In the genomic region with DNA sequence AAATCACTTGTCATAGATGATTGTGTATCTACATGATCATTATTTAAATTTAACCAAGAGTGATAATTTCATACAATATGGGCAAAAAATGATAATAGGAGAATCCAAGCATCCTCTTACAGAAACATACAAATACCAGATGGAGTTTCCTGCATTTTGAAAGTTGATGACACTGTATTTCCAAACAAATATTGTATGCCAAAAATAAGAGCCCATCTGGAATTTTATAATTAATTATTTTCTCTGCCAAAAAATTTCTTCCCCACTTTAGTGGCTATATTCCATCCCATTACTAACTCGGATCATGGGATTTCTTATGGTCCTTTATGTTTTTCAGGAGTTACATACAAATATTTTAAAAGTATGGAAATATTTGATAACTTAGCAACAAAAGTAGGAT, we compare ENCODE assay signal across 24 cellular contexts.
"Had no signal": no experiment of that assay in that cellular context is flagged by ENCODE, and none has a peak within 500 bp of the region (broad histone marks: within the 10 kb centered on the region; RNA-seq: fewer than 3 reads in every experiment).

No MANE protein-coding gene starts in this region.

- H3K9me3 ChIP-seq: heart right ventricle, stomach, thyroid gland, vagina had no signal

- H3K27me3 ChIP-seq: heart right ventricle, neural progenitor cell, stomach, thyroid gland, vagina had no signal

- DNase-seq: dermis blood vessel endothelial cell; effector memory CD8-positive, alpha-beta T cell; foreskin melanocyte; glutamatergic neuron; heart right ventricle; hippocampal formation; immature natural killer cell; islet precursor cell; kidney glomerular epithelial cell; mesenchymal stem cell; naive thymus-derived CD4-positive, alpha-beta T cell; stimulated activated CD4-positive, alpha-beta T cell treated with anti-CD3 and anti-CD28 coated beads, Interleukin-12 subunit alpha, Interleukin-12 subunit beta, amount 100 ng/mL, for 4 hours; stimulated activated CD4-positive, alpha-beta T cell treated with anti-CD3 and anti-CD28 coated beads, Interleukin-1b, Interleukin-23, amount 100 ng/mL, for 48 hours; stimulated activated CD4-positive, alpha-beta T cell treated with anti-CD3 and anti-CD28 coated beads, Interleukin-4, amount 100 ng/mL, for 24 hours; stimulated activated naive CD4-positive, alpha-beta T cell treated with Interleukin-2 at 50 U/mL for 16 hours; stomach; thyroid gland had no signal

- H3K4me3 ChIP-seq: coronary artery, heart right ventricle, neural progenitor cell, smooth muscle cell, stomach, thyroid gland, vagina had no signal

- H3K36me3 ChIP-seq: heart right ventricle, neural progenitor cell, stomach, thyroid gland, vagina had no signal

- H3K27ac ChIP-seq: coronary artery, heart right ventricle, neural progenitor cell, parathyroid adenoma, stomach, thyroid gland, vagina had no signal

- ATAC-seq: effector memory CD8-positive, alpha-beta T cell; naive thymus-derived CD4-positive, alpha-beta T cell; sciatic nerve; stimulated activated effector memory CD8-positive, alpha-beta T cell treated with anti-CD3 and anti-CD28 coated beads, Interleukin-12 subunit alpha, Interleukin-12 subunit beta, amount 100 ng/mL, for 72 hours had no signal

- H3K4me1 ChIP-seq: neural progenitor cell, parathyroid adenoma, vagina had no signal
